9 cellular contexts compared by ENCODE assay signal in the genomic region with DNA sequence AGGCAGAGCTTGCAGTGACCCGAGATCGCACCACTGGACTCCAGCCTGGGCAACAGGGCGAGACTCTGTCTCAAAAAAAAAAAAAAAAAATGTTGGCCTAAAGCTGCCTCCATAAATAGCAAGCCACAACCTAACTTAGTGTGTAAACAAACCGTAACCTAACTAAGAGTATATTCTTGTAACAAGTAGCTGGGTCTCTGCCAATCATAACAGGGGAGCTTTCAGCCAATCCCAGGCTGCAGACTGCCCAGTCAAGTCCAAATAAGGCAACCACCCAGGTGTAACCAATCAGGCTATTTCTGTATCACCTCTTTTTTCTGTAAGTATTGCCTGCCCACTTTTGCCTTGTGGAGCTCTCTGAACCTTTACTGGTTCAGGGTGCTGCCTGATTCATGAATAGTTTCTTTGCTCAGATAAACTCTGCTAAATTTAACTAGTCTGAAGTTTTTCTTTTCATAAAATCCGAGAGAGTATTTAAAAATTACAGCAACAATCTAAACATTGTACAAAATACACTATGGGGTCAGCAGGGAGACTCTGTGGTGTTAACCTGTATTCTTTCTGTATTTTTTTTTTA. TPM values are rescaled to one million over a fixed set of nuclear protein-coding genes. Genes with fewer than 3 reads are reported as not detected.
DNase-seq lines count a peak whose midpoint lies in the region; ATAC-seq and TF ChIP-seq lines count a peak whose summit lies in the region.
"Had no signal": no experiment of that assay in that cellular context is flagged by ENCODE, and none has a peak within 500 bp of the region (broad histone marks: within the 10 kb centered on the region; RNA-seq: fewer than 3 reads in every experiment).

No MANE protein-coding gene starts in this region.

- H3K9me3 ChIP-seq in HCT116 (ENCODE audit: control insufficient read depth in 1 of 2, insufficient read depth in 1 of 2, low read depth in 1 of 2, low read length in 2 of 2) = no peaks in the 10 kb centered on the region
- no peaks in the 10 kb centered on the region for H3K9me3 ChIP-seq in psoas muscle
- H3K9me3 ChIP-seq in upper lobe of left lung = no peaks in the 10 kb centered on the region
- no peaks in the 10 kb centered on the region for H3K9me3 ChIP-seq in CD8-positive, alpha-beta memory T cell (ENCODE audit: low read length)

- CTCF ChIA-PET in HCT116 (lab: Charles Lee) = no interaction called here
- CTCF ChIA-PET in CD8-positive, alpha-beta memory T cell (lab: Charles Lee) = no interaction called here

- no peak overlapping the region for H3K4me3 ChIP-seq in HCT116 (replicated peaks in 1 of 2; ENCODE audit: low read depth in 1 of 2, low read length in 2 of 2)
- H3K4me3 ChIP-seq in psoas muscle = no peak overlapping the region
- no peak overlapping the region for H3K4me3 ChIP-seq in upper lobe of left lung
- H3K4me3 ChIP-seq in CD8-positive, alpha-beta memory T cell (ENCODE audit: low read length) = no peak overlapping the region

- TF ChIP-seq EP300 in upper lobe of left lung (IDR thresholded peaks at IDR 0.05) = no peak

- H3K27ac ChIP-seq in HCT116 (ENCODE audit: low read depth, low read length) (no peak overlapping the region), psoas muscle (peak overlapping the region; percentile 90), upper lobe of left lung (no peak overlapping the region)
- no peak overlapping the region for H3K27ac ChIP-seq in CD8-positive, alpha-beta memory T cell (ENCODE audit: low read depth, low read length)

- H2AFZ ChIP-seq in HCT116 (ENCODE audit: low read depth, low read length, poor library complexity, severe bottlenecking) = no peak overlapping the region

- no peak overlapping the region for H3K27ac Mint-ChIP-seq in CD8-positive, alpha-beta memory T cell

- no peaks in the 10 kb centered on the region for H3K36me3 Mint-ChIP-seq in CD8-positive, alpha-beta memory T cell

- H3K27me3 ChIP-seq in HCT116 (ENCODE audit: insufficient read depth, low read length) (no peaks in the 10 kb centered on the region), psoas muscle (ENCODE audit: insufficient read depth in 3 of 3, low read length in 2 of 3) (no peaks in the 10 kb centered on the region), upper lobe of left lung (no peaks in the 10 kb centered on the region)
- no peaks in the 10 kb centered on the region for H3K27me3 ChIP-seq in CD8-positive, alpha-beta memory T cell (ENCODE audit: insufficient read depth, low read length, poor library complexity, severe bottlenecking)

- H4K20me1 ChIP-seq in HCT116 (ENCODE audit: insufficient read depth) = no peaks in the 10 kb centered on the region

- no peaks in the 10 kb centered on the region for H3K9me3 Mint-ChIP-seq in CD8-positive, alpha-beta memory T cell

- no peaks in the 10 kb centered on the region for H3K9me2 ChIP-seq in HCT116 (ENCODE audit: insufficient read depth)

- peaks cover 19% of the 10 kb centered on the region; the same call in 1 of the 2 replicates for H3K79me2 ChIP-seq in HCT116 (ENCODE audit: insufficient read depth, low read length)

- no peak for TF ChIP-seq RAD21 in HCT116 (IDR thresholded peaks at IDR 0.05; ENCODE audit: low read depth)

- H3K36me3 ChIP-seq in HCT116 (ENCODE audit: control insufficient read depth in 1 of 2, insufficient read depth in 2 of 2, low read length in 2 of 2) (no peaks in the 10 kb centered on the region), psoas muscle (ENCODE audit: insufficient read depth in 1 of 2, low read depth in 1 of 2) (no peaks in the 10 kb centered on the region), upper lobe of left lung (no peaks in the 10 kb centered on the region)
- no peaks in the 10 kb centered on the region for H3K36me3 ChIP-seq in CD8-positive, alpha-beta memory T cell (ENCODE audit: insufficient read depth, low read length)

- POLR2A ChIA-PET in HCT116 (lab: Charles Lee) = no interaction called here
- POLR2A ChIA-PET in CD8-positive, alpha-beta memory T cell (lab: Charles Lee) = no interaction called here

- peaks cover 22 to 47% of the 10 kb centered on the region in 2 experiments for H3K4me1 ChIP-seq in HCT116 (ENCODE audit: control insufficient read depth in 1 of 2, insufficient read depth in 2 of 2, low read length in 2 of 2)
- H3K4me1 ChIP-seq in psoas muscle = peaks cover 7% of the 10 kb centered on the region
- peaks cover 17 to 38% (median 29%) of the 10 kb centered on the region in 4 donors for H3K4me1 ChIP-seq in upper lobe of left lung
- H3K4me1 ChIP-seq in CD8-positive, alpha-beta memory T cell (ENCODE audit: insufficient read depth, low read length) = peaks cover 30% of the 10 kb centered on the region

- DNase-seq in HCT116 (ENCODE audit: low read depth, low spot score) (peak; percentile 43), NCI-H2029 treated with DMSO at 0.1 percent for 48 hours (lab: John Stamatoyannopoulos, UW) (peak; percentile 59), dermis blood vessel endothelial cell (peak; percentile 37), psoas muscle (no peak), upper lobe of left lung (no peak), GM19238 (ENCODE audit: insufficient read length, low spot score) (no peak)
- no peak for DNase-seq in CD8-positive, alpha-beta memory T cell
- DNase-seq: effector CD8-positive, alpha-beta T cell; hypothalamus had no signal

- H3K4me2 ChIP-seq in HCT116 (ENCODE audit: low read length) = no peak overlapping the region

- peak; percentile 37 for ATAC-seq in HCT116
- peak; percentile 62 to 86 (median 75) for ATAC-seq in psoas muscle
- no peak for ATAC-seq in upper lobe of left lung (ENCODE audit: low FRiP score in 2 of 2)

- 36 to 67% (median 36%) methylated on average over 4 to 5 of the region's 5 CpGs for WGBS in psoas muscle, 3 donors
- 71 to 88% methylated on average over 5 of the region's 5 CpGs for WGBS in upper lobe of left lung, 2 donors

- BruUV-seq in HCT116 (replicated peaks; lab: Mats Ljungman, UMichigan) = no TSS peak

- RAD21 ChIA-PET in HCT116 (lab: Charles Lee; ENCODE audit: low non-redundant PET in 1 of 2, low total read pairs in 2 of 2, uncharacterized antibody in 2 of 2, unreplicated experiment in 2 of 2) = no interaction called here

- no peak overlapping the region for H3K4me3 Mint-ChIP-seq in CD8-positive, alpha-beta memory T cell

- TF ChIP-seq CTCF in HCT116 (IDR thresholded peaks at IDR 0.05 in 2 of 3, conservative IDR thresholded peaks at IDR 0.05 in 1 of 3; ENCODE audit: borderline replicate concordance in 1 of 3, insufficient read depth in 1 of 3, low read depth in 2 of 3, low read length in 2 of 3) = no peak
- no peak for TF ChIP-seq CTCF in psoas muscle (IDR thresholded peaks at IDR 0.05)
- TF ChIP-seq CTCF in upper lobe of left lung (IDR thresholded peaks at IDR 0.05) = no peak

- H3K27me3 Mint-ChIP-seq in CD8-positive, alpha-beta memory T cell = peaks cover 0 to 1% of the 10 kb centered on the region in 2 donors

- intact Hi-C loops in HCT116 (cut with micrococcal nuclease) (no loop called here), psoas muscle (cut with DNase I) (no loop called here)

- no peak overlapping the region for H3K9ac ChIP-seq in HCT116 (ENCODE audit: low read length)

- TF ChIP-seq POLR2A in HCT116 (IDR thresholded peaks at IDR 0.05; ENCODE audit: borderline replicate concordance, extremely low read depth, insufficient read depth, insufficient read length) (no peak), upper lobe of left lung (IDR thresholded peaks at IDR 0.05) (no peak)

- peaks cover 24 to 34% (median 24%) of the 10 kb centered on the region in 3 donors for H3K4me1 Mint-ChIP-seq in CD8-positive, alpha-beta memory T cell

TF ChIP-seq in HCT116, 20 proteins besides CTCF, POLR2A, EP300 and RAD21:
- TF ChIP-seq ZNF274 (IDR thresholded peaks at IDR 0.05; ENCODE audit: low read depth, low read length) (no peak), SRF (IDR thresholded peaks at IDR 0.05; ENCODE audit: low read depth) (peak; percentile 80)

RNA-seq across cellular contexts. Expression of gene PSTPIP2, which starts 4.5 kb away (rescaled TPM):
- total RNA-seq in HCT116 (2021; ENCODE audit: unreplicated experiment) (20.0 TPM), dermis blood vessel endothelial cell (0.56 and 0.68 TPM in 2 replicates), psoas muscle (10 to 100 TPM in 2 of 4 donors, 1 to 10 TPM in 2; 3.5 to 18.8 (median 10.7) TPM), upper lobe of left lung (10 to 100 TPM in 4 of 6 donors, 1 to 10 TPM in 2; 8.9 to 48.2 (median 13.0) TPM)
- 10.3 and 11.3 TPM in 2 replicates for polyA plus RNA-seq in HCT116 (2012)
- 10 to 100 TPM in 1 of 3 donors, 1 to 10 TPM in 1, under 1 TPM in 1; 0.48 to 13.2 (median 6.1) TPM for polyA plus RNA-seq in psoas muscle
- total RNA-seq in CD8-positive, alpha-beta memory T cell = 10 to 100 TPM; 24.9 to 25.3 TPM
- polyA plus RNA-seq in CD8-positive, alpha-beta memory T cell = 11.0 TPM

RNA-seq across cellular contexts. Expression of gene ATP5F1A, which starts 30.6 kb away (rescaled TPM):
- total RNA-seq in HCT116 (2021; ENCODE audit: unreplicated experiment) (563 TPM), dermis blood vessel endothelial cell (911 and 931 TPM in 2 replicates), psoas muscle (1,000 to 10,000 TPM in 1 of 4 donors, 100 to 1,000 TPM in 3; 654 to 1,102 (median 753) TPM), upper lobe of left lung (100 to 1,000 TPM; 144 to 350 (median 266) TPM)
- polyA plus RNA-seq in HCT116 (2012) = 437 and 495 TPM in 2 replicates
- polyA plus RNA-seq in psoas muscle = 100 to 1,000 TPM; 754 to 939 (median 892) TPM
- total RNA-seq in CD8-positive, alpha-beta memory T cell = 100 to 1,000 TPM; 456 to 468 TPM
- polyA plus RNA-seq in CD8-positive, alpha-beta memory T cell = 409 TPM

RNA-seq across cellular contexts. Expression of gene HAUS1, which starts 36.7 kb away (rescaled TPM):
- total RNA-seq in HCT116 (2021; ENCODE audit: unreplicated experiment) = 46.2 TPM
- 23.8 and 39.9 TPM in 2 replicates for polyA plus RNA-seq in HCT116 (2012)
- 87.6 and 102 TPM in 2 replicates for total RNA-seq in dermis blood vessel endothelial cell
- total RNA-seq in psoas muscle = 1 to 10 TPM; 2.8 to 7.5 (median 4.8) TPM
- polyA plus RNA-seq in psoas muscle = 10 to 100 TPM in 1 of 3 donors, 1 to 10 TPM in 2; 6.3 to 16.3 (median 9.0) TPM
- total RNA-seq in upper lobe of left lung = 10 to 100 TPM; 16.0 to 41.9 (median 27.5) TPM
- 10 to 100 TPM; 52.5 to 53.3 TPM for total RNA-seq in CD8-positive, alpha-beta memory T cell
- polyA plus RNA-seq in CD8-positive, alpha-beta memory T cell = 43.2 TPM

Comparison
In these comparisons a context has a peak if more than half of its experiments do, and no peak if none do; other contexts are left out.
1. ATAC-seq: peak in HCT116 (single experiment) and psoas muscle (4 of 4); none in upper lobe of left lung (0 of 2).
2. DNase-seq: peak in HCT116 (single experiment), NCI-H2029 treated with DMSO at 0.1 percent for 48 hours (single experiment) and dermis blood vessel endothelial cell (single experiment); none in psoas muscle (0 of 2), upper lobe of left lung (0 of 2), CD8-positive, alpha-beta memory T cell (0 of 5) and GM19238 (single experiment).